Comparison of ENCODE assay signal across 1 cellular context in genomic region chr14:58427289-58428010, GRCh38.
A peak's percentile ranks its signal among the peaks of the same experiment; 100 is the strongest.
TF ChIP-seq lines count a peak whose summit lies in the region.

KIAA0586 (plus strand) TSS chr14:58427719; CDS start chr14:58428265, 546 bp downstream.
TIMM9 (minus strand) TSS chr14:58427531; CDS start chr14:58411945, 15,586 bp downstream.

TF ChIP-seq in HepG2, 621 proteins besides CTCF, POLR2A, EP300 and RAD21 (continued from another document and continues in another):
- TF ChIP-seq MTERF4 (CRISPR knock-in tag; IDR thresholded peaks at IDR 0.05) (no peak), HOXA3 (CRISPR knock-in tag; IDR thresholded peaks at IDR 0.05) (peak; percentile 42; the same call in 1 of the 2 replicates), HNRNPLL (IDR thresholded peaks at IDR 0.05; ENCODE audit: low read depth, low read length, poor library complexity, severe bottlenecking) (no peak), RCOR2 (CRISPR knock-in tag; IDR thresholded peaks at IDR 0.05) (peak; percentile 97), CSRNP1 (CRISPR knock-in tag; IDR thresholded peaks at IDR 0.05) (0 out of 2 replicates have a peak, but pooled peaks have one; percentile 52), PAWR (CRISPR knock-in tag; IDR thresholded peaks at IDR 0.05; ENCODE audit: borderline replicate concordance) (no peak), ARID2 (CRISPR knock-in tag; IDR thresholded peaks at IDR 0.05; ENCODE audit: borderline replicate concordance) (no peak), ELF3 (CRISPR knock-in tag; IDR thresholded peaks at IDR 0.05) (peak; percentile 63; the same call in 1 of the 2 replicates), ZNF367 (CRISPR knock-in tag; IDR thresholded peaks at IDR 0.05; ENCODE audit: borderline replicate concordance) (no peak), HMGA1 (CRISPR knock-in tag; conservative IDR thresholded peaks at IDR 0.05) (no peak), ZNF205 (CRISPR knock-in tag; IDR thresholded peaks at IDR 0.05) (peak; percentile 29), SRSF4 (IDR thresholded peaks at IDR 0.05; ENCODE audit: low read depth, low read length, poor library complexity, severe bottlenecking) (no peak), TRAFD1 (CRISPR knock-in tag; IDR thresholded peaks at IDR 0.05; ENCODE audit: borderline replicate concordance) (no peak), ZNF296 (CRISPR knock-in tag; conservative IDR thresholded peaks at IDR 0.05) (no peak), KLF15 (CRISPR knock-in tag; IDR thresholded peaks at IDR 0.05; ENCODE audit: borderline replicate concordance) (no peak), ZFYVE20 (CRISPR knock-in tag; IDR thresholded peaks at IDR 0.05; ENCODE audit: borderline replicate concordance, low read depth) (no peak), REPIN1 (CRISPR knock-in tag; IDR thresholded peaks at IDR 0.05; ENCODE audit: borderline replicate concordance, low read depth) (peak; percentile 25; the same call in 1 of the 2 replicates), SIN3B (IDR thresholded peaks at IDR 0.05; ENCODE audit: low read length) (peak; percentile 75), TBX2 (CRISPR knock-in tag; IDR thresholded peaks at IDR 0.05; ENCODE audit: borderline replicate concordance) (0 out of 2 replicates have a peak, but pooled peaks have one; percentile 33), NONO (IDR thresholded peaks at IDR 0.05) (no peak), NONO (CRISPR knock-in tag; conservative IDR thresholded peaks at IDR 0.05) (peak; percentile 32; the same call in 1 of the 2 replicates), ZNF605 (CRISPR knock-in tag; IDR thresholded peaks at IDR 0.05) (no peak; the same call in 1 of the 2 replicates), ZNF83 (CRISPR knock-in tag; IDR thresholded peaks at IDR 0.05; ENCODE audit: borderline replicate concordance) (no peak), ZNF180 (CRISPR knock-in tag; IDR thresholded peaks at IDR 0.05; ENCODE audit: borderline replicate concordance, low read depth) (no peak), ZNF792 (CRISPR knock-in tag; IDR thresholded peaks at IDR 0.05) (peak; percentile 66; the same call in 1 of the 2 replicates), ZNF326 (CRISPR knock-in tag; IDR thresholded peaks at IDR 0.05; ENCODE audit: borderline replicate concordance) (no peak), ZFP62 (CRISPR knock-in tag; IDR thresholded peaks at IDR 0.05) (no peak), PATZ1 (CRISPR knock-in tag; IDR thresholded peaks at IDR 0.05) (no peak), U2AF1 (optimal IDR thresholded peaks at IDR 0.05; ENCODE audit: low read depth, low read length) (no peak), CENPT (CRISPR knock-in tag; IDR thresholded peaks at IDR 0.05; ENCODE audit: low read depth) (no peak), ZNF75D (CRISPR knock-in tag; IDR thresholded peaks at IDR 0.05; ENCODE audit: borderline replicate concordance) (no peak), MXI1 (IDR thresholded peaks at IDR 0.05; ENCODE audit: borderline replicate concordance, low read depth, low read length) (peak; percentile 80; the same call in 1 of the 3 replicates), ZFP41 (CRISPR knock-in tag; IDR thresholded peaks at IDR 0.05; ENCODE audit: borderline replicate concordance) (no peak), DPF2 (CRISPR knock-in tag; IDR thresholded peaks at IDR 0.05; ENCODE audit: borderline replicate concordance, low read depth) (no peak), MAF1 (CRISPR knock-in tag; IDR thresholded peaks at IDR 0.05; ENCODE audit: borderline replicate concordance) (no peak), ZNF709 (CRISPR knock-in tag; IDR thresholded peaks at IDR 0.05) (no peak), CSRNP2 (CRISPR knock-in tag; conservative IDR thresholded peaks at IDR 0.05; ENCODE audit: low read depth) (no peak), HNF1A (IDR thresholded peaks at IDR 0.05; ENCODE audit: low read depth) (no peak), HNF1A (CRISPR knock-in tag; IDR thresholded peaks at IDR 0.05; ENCODE audit: borderline replicate concordance) (no peak), NPAS2 (CRISPR knock-in tag; IDR thresholded peaks at IDR 0.05; ENCODE audit: borderline replicate concordance) (no peak), IKZF4 (CRISPR knock-in tag; IDR thresholded peaks at IDR 0.05; ENCODE audit: borderline replicate concordance, low read depth, not compliant biosample characterization) (no peak), ZIK1 (CRISPR knock-in tag; IDR thresholded peaks at IDR 0.05; ENCODE audit: borderline replicate concordance, low read depth) (no peak), WIZ (CRISPR knock-in tag; IDR thresholded peaks at IDR 0.05) (no peak), ZSCAN5A (CRISPR knock-in tag; IDR thresholded peaks at IDR 0.05; ENCODE audit: borderline replicate concordance) (no peak), ZFP91 (CRISPR knock-in tag; IDR thresholded peaks at IDR 0.05; ENCODE audit: borderline replicate concordance) (0 out of 2 replicates have a peak, but pooled peaks have one; percentile 40), ZNF225 (CRISPR knock-in tag; IDR thresholded peaks at IDR 0.05) (no peak), ATAD3A (CRISPR knock-in tag; IDR thresholded peaks at IDR 0.05) (no peak), ZNF430 (CRISPR knock-in tag; IDR thresholded peaks at IDR 0.05) (peak; percentile 41; the same call in 1 of the 2 replicates), ZFY (CRISPR knock-in tag; IDR thresholded peaks at IDR 0.05) (peak; percentile 5; the same call in 1 of the 2 replicates), ZNF513 (CRISPR knock-in tag; conservative IDR thresholded peaks at IDR 0.05) (no peak)
